18 cellular contexts compared by ENCODE assay signal in genomic region chr7:151209588-151209987, GRCh38. TPM values are rescaled to one million over a fixed set of nuclear protein-coding genes. Genes with fewer than 3 reads are reported as not detected.
DNase-seq lines count a peak whose midpoint lies in the region; ATAC-seq and TF ChIP-seq lines count a peak whose summit lies in the region.
"Had no signal": no experiment of that assay in that cellular context is flagged by ENCODE, and none has a peak within 500 bp of the region (broad histone marks: within the 10 kb centered on the region; RNA-seq: fewer than 3 reads in every experiment).

No MANE protein-coding gene starts in this region.

- no peak for DNase-seq in stimulated activated naive CD8-positive, alpha-beta T cell treated with anti-CD3 and anti-CD28 coated beads, Interleukin-15, amount 100 ng/mL, for 72 hours
- DNase-seq in stimulated activated naive CD8-positive, alpha-beta T cell treated with anti-CD3 and anti-CD28 coated beads, Interleukin-15, Interleukin-2, amounts not matched to agents 100 U/mL and 50 U/mL, for 24 hours, result no peak
- DNase-seq in T-helper 17 cell (no peak), neuronal stem cell (ENCODE audit: low spot score) (no peak), neural progenitor cell (ENCODE audit: low spot score) (no peak), coronary artery (ENCODE audit: low spot score) (no peak)
- DNase-seq: ACHN; BE2C; C1 segment of cervical spinal cord; Calu3; CD4-positive, CD25-positive, alpha-beta regulatory T cell; DMS79 treated with DMSO at 0.1 percent for 48 hours; GF-D8; GOT3; H9 had no signal

- H3K23ac ChIP-seq in neuronal stem cell (ENCODE audit: low read depth, low read length, poor library complexity), result no peak overlapping the region

- peak overlapping the region; percentile 5 to 35 for H3K27ac Mint-ChIP-seq in stimulated activated naive CD8-positive, alpha-beta T cell treated with anti-CD3 and anti-CD28 coated beads, Interleukin-15, amount 100 ng/mL, for 72 hours
- H3K27ac Mint-ChIP-seq in T-helper 17 cell (peak overlapping the region; percentile 96), neural progenitor cell (no peak overlapping the region)
- H3K27ac Mint-ChIP-seq: CD4-positive, CD25-positive, alpha-beta regulatory T cell; H9 had no signal

- no peak overlapping the region for H2BK120ac ChIP-seq in neuronal stem cell (ENCODE audit: low read depth, low read length)

- no peak overlapping the region for H3K4me2 ChIP-seq in neuronal stem cell (ENCODE audit: insufficient read depth, low read length, poor library complexity, severe bottlenecking)
- H3K4me2 ChIP-seq in neural progenitor cell, result no peak overlapping the region

- H3K36me3 ChIP-seq in neuronal stem cell (replicated peaks in 1 of 2; ENCODE audit: control insufficient read depth in 2 of 2, insufficient read depth in 2 of 2, low read length in 2 of 2), result peaks cover 7 to 31% of the 10 kb centered on the region in 2 donors
- no peaks in the 10 kb centered on the region for H3K36me3 ChIP-seq in neural progenitor cell

- H3K4ac ChIP-seq in neuronal stem cell (ENCODE audit: low read length), result no peak overlapping the region

- no peaks in the 10 kb centered on the region for H3K79me2 ChIP-seq in neural progenitor cell (ENCODE audit: low read depth)

- H3K79me1 ChIP-seq in neuronal stem cell (ENCODE audit: low read depth, low read length), result no peaks in the 10 kb centered on the region

- TF ChIP-seq CTCF in neural progenitor cell (IDR thresholded peaks at IDR 0.05) (no peak), coronary artery (IDR thresholded peaks at IDR 0.05) (no peak)

- H3K36me3 Mint-ChIP-seq in T-helper 17 cell (ENCODE audit: low read depth) (no peaks in the 10 kb centered on the region), neural progenitor cell (peaks cover 7% of the 10 kb centered on the region)

- H3K9ac ChIP-seq in neuronal stem cell (ENCODE audit: low read depth, low read length, poor library complexity), result no peak overlapping the region
- no peak overlapping the region for H3K9ac ChIP-seq in neural progenitor cell

- no peak overlapping the region for H2BK12ac ChIP-seq in neuronal stem cell (ENCODE audit: low read length)

- no peak overlapping the region for H3K4me3 ChIP-seq in neuronal stem cell (ENCODE audit: low read length in 2 of 2)
- no peak overlapping the region for H3K4me3 ChIP-seq in neural progenitor cell
- no peak overlapping the region for H3K4me3 ChIP-seq in coronary artery
- H3K4me3 ChIP-seq: GM12878 had no signal

- no peak overlapping the region for H4K91ac ChIP-seq in neuronal stem cell (ENCODE audit: low read depth, low read length, poor library complexity)

- no peak overlapping the region for H4K8ac ChIP-seq in neuronal stem cell (ENCODE audit: low read depth, low read length)

- H3K4me3 Mint-ChIP-seq in stimulated activated naive CD8-positive, alpha-beta T cell treated with anti-CD3 and anti-CD28 coated beads, Interleukin-15, amount 100 ng/mL, for 72 hours, result no peak overlapping the region
- H3K4me3 Mint-ChIP-seq in T-helper 17 cell (peak overlapping the region; percentile 47), neural progenitor cell (no peak overlapping the region)
- H3K4me3 Mint-ChIP-seq: H9 had no signal

- ATAC-seq in stimulated activated naive CD8-positive, alpha-beta T cell treated with anti-CD3 and anti-CD28 coated beads, Interleukin-15, amount 100 ng/mL, for 72 hours, result no peak
- no peak for ATAC-seq in stimulated activated naive CD8-positive, alpha-beta T cell treated with anti-CD3 and anti-CD28 coated beads, Interleukin-15, Interleukin-2, amounts not matched to agents 100 U/mL and 50 U/mL, for 24 hours
- no peak for ATAC-seq in T-helper 17 cell
- ATAC-seq in HG03139 (IDR thresholded peaks at IDR 0.05; ENCODE audit: unreplicated experiment), result no peak
- ATAC-seq: GM12878 had no signal

- no peak overlapping the region for H2BK15ac ChIP-seq in neuronal stem cell (ENCODE audit: low read length)

- peaks cover 0 to 8% of the 10 kb centered on the region in 2 donors for H3K4me1 ChIP-seq in neuronal stem cell (ENCODE audit: control insufficient read depth in 2 of 2, insufficient read depth in 1 of 2, low read depth in 1 of 2, low read length in 2 of 2)
- H3K4me1 ChIP-seq in neural progenitor cell, result peaks cover 18% of the 10 kb centered on the region
- H3K4me1 ChIP-seq: BE2C had no signal

- no peak overlapping the region for H3K27ac ChIP-seq in neuronal stem cell (replicated peaks; ENCODE audit: low read length)
- no peak overlapping the region for H3K27ac ChIP-seq in neural progenitor cell
- no peak overlapping the region for H3K27ac ChIP-seq in coronary artery

- H2AFZ ChIP-seq in neuronal stem cell (ENCODE audit: low read length) (no peak overlapping the region), neural progenitor cell (replicated peaks) (no peak overlapping the region)

- H2AK5ac ChIP-seq in neuronal stem cell (ENCODE audit: low read depth, low read length), result peak overlapping the region; percentile 40

- no peaks in the 10 kb centered on the region for H3K9me3 Mint-ChIP-seq in stimulated activated naive CD8-positive, alpha-beta T cell treated with anti-CD3 and anti-CD28 coated beads, Interleukin-15, amount 100 ng/mL, for 72 hours
- no peaks in the 10 kb centered on the region for H3K9me3 Mint-ChIP-seq in neural progenitor cell
- H3K9me3 Mint-ChIP-seq: CD4-positive, CD25-positive, alpha-beta regulatory T cell; H9 had no signal

- no peak overlapping the region for H2BK5ac ChIP-seq in neuronal stem cell (ENCODE audit: low read length)

- H3K4me1 Mint-ChIP-seq in stimulated activated naive CD8-positive, alpha-beta T cell treated with anti-CD3 and anti-CD28 coated beads, Interleukin-15, amount 100 ng/mL, for 72 hours, result peaks cover 29% of the 10 kb centered on the region
- peaks cover 52% of the 10 kb centered on the region for H3K4me1 Mint-ChIP-seq in T-helper 17 cell
- H3K4me1 Mint-ChIP-seq in neural progenitor cell, result peaks cover 2% of the 10 kb centered on the region

- H4K20me1 ChIP-seq in neural progenitor cell (ENCODE audit: low read depth), result peaks cover 7% of the 10 kb centered on the region

- H3F3A ChIP-seq in neural progenitor cell (ENCODE audit: low read depth), result peaks cover 16% of the 10 kb centered on the region

- H3K18ac ChIP-seq in neuronal stem cell (ENCODE audit: low read length), result no peak overlapping the region

- H3K27me3 ChIP-seq in neuronal stem cell (ENCODE audit: control insufficient read depth in 3 of 3, insufficient read depth in 3 of 3, low read depth in 1 of 3, low read length in 3 of 3) (peaks cover 0 to 27% (median 2%) of the 10 kb centered on the region in 3 experiments), neural progenitor cell (peaks cover 14% of the 10 kb centered on the region)

- no CpG with 5 or more reads among the region's 6 CpGs for WGBS in neuronal stem cell (ENCODE audit: extremely low coverage in 2 of 2, insufficient read length in 2 of 2, insufficient replicate concordance in 1 of 2), 2 donors

- H3K14ac ChIP-seq in neuronal stem cell (ENCODE audit: low read length), result no peak overlapping the region

- H3K27me3 Mint-ChIP-seq in stimulated activated naive CD8-positive, alpha-beta T cell treated with anti-CD3 and anti-CD28 coated beads, Interleukin-15, amount 100 ng/mL, for 72 hours, result no peaks in the 10 kb centered on the region
- no peaks in the 10 kb centered on the region for H3K27me3 Mint-ChIP-seq in T-helper 17 cell
- peaks cover 7% of the 10 kb centered on the region for H3K27me3 Mint-ChIP-seq in neural progenitor cell (ENCODE audit: insufficient read depth, low read depth)

- H3K9me3 ChIP-seq in T-helper 17 cell (ENCODE audit: control insufficient read depth, low read length, poor library complexity, severe bottlenecking) (no peaks in the 10 kb centered on the region), neuronal stem cell (replicated peaks in 1 of 2; ENCODE audit: control insufficient read depth in 2 of 2, insufficient read depth in 1 of 2, low read depth in 1 of 2, low read length in 2 of 2) (no peaks in the 10 kb centered on the region), neural progenitor cell (ENCODE audit: low read depth) (no peaks in the 10 kb centered on the region)
- H3K9me3 ChIP-seq: BE2C had no signal

RNA-seq across cellular contexts. Expression of gene H2BK1, which starts 0.7 kb away (rescaled TPM):
- total RNA-seq in T-helper 17 cell, result 1 to 10 TPM; 1.0 to 4.1 TPM
- polyA plus RNA-seq in neuronal stem cell (2013, experiment 1 of 2), result not detected
- polyA plus RNA-seq in neuronal stem cell (2013, experiment 2 of 2), result not detected
- total RNA-seq in neural progenitor cell (ENCODE audit: low replicate concordance), result not detected in 2 replicates
- total RNA-seq: Calu3, H9, HT-29 had no signal
- polyA plus RNA-seq: CD4-positive, CD25-positive, alpha-beta regulatory T cell; GM12878 had no signal

RNA-seq across cellular contexts. Expression of gene ABCF2, which starts 17.4 kb away (rescaled TPM):
- 10 to 100 TPM; 24.2 to 26.7 TPM for total RNA-seq in T-helper 17 cell
- 19.4 TPM for polyA plus RNA-seq in neuronal stem cell (2013, experiment 1 of 2)
- 19.4 TPM for polyA plus RNA-seq in neuronal stem cell (2013, experiment 2 of 2)
- 31.3 and 40.7 TPM in 2 replicates for total RNA-seq in neural progenitor cell (ENCODE audit: low replicate concordance)

RNA-seq across cellular contexts. Expression of gene ASB10, which starts 22.5 kb away (rescaled TPM):
- not detected for total RNA-seq in T-helper 17 cell
- not detected for polyA plus RNA-seq in neuronal stem cell (2013, experiment 1 of 2)
- polyA plus RNA-seq in neuronal stem cell (2013, experiment 2 of 2), result not detected
- not detected in 2 replicates for total RNA-seq in neural progenitor cell (ENCODE audit: low replicate concordance)
- total RNA-seq: Calu3; CD4-positive, CD25-positive, alpha-beta regulatory T cell; GM12878; H9; HT-29 had no signal
- polyA plus RNA-seq: CD4-positive, CD25-positive, alpha-beta regulatory T cell; GM12878 had no signal

RNA-seq across cellular contexts. Expression of gene CHPF2, which starts 22.7 kb away (rescaled TPM):
- 10 to 100 TPM; 39.4 to 41.6 TPM for total RNA-seq in T-helper 17 cell
- polyA plus RNA-seq in neuronal stem cell (2013, experiment 1 of 2), result 8.2 TPM
- 8.7 TPM for polyA plus RNA-seq in neuronal stem cell (2013, experiment 2 of 2)
- total RNA-seq in neural progenitor cell (ENCODE audit: low replicate concordance), result 8.8 and 18.3 TPM in 2 replicates

RNA-seq across cellular contexts. Expression of gene SMARCD3, which starts 38.9 kb away (rescaled TPM):
- total RNA-seq in T-helper 17 cell, result 10 to 100 TPM in 1 of 2 donors, 1 to 10 TPM in 1; 9.8 to 10.7 TPM
- 32.4 TPM for polyA plus RNA-seq in neuronal stem cell (2013, experiment 1 of 2)
- 33.6 TPM for polyA plus RNA-seq in neuronal stem cell (2013, experiment 2 of 2)
- total RNA-seq in neural progenitor cell (ENCODE audit: low replicate concordance), result 11.0 and 23.6 TPM in 2 replicates
